15 cellular contexts compared by ENCODE assay signal in the genomic region with DNA sequence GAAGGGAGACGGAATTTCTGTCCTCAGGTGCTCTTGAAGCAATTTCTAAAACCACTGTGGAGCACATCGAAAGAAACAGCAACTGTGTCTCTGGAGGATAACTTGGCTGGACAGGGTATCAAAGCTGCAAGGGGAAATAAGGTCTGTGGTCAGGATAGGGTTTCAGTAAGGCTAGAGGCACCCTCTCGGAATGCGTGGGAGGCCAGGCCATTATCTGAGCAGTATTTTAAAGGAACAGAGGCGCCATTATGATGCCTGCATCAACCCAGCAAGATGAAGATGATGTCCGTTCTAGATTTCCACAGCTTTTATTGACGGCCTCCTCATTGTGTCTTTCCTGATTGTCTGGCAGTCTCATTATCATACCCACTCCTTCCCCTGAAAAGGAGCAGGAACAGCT.
A peak's percentile ranks its signal among the peaks of the same experiment; 100 is the strongest.
DNase-seq lines count a peak whose midpoint lies in the region; ATAC-seq and TF ChIP-seq lines count a peak whose summit lies in the region.
"Had no signal": no experiment of that assay in that cellular context is flagged by ENCODE, and none has a peak within 500 bp of the region (broad histone marks: within the 10 kb centered on the region; RNA-seq: fewer than 3 reads in every experiment).

No MANE protein-coding gene starts in this region.

- TF ChIP-seq CTCF in fibroblast of pulmonary artery (IDR thresholded peaks at IDR 0.05; ENCODE audit: low read length, missing control alignments): no peak
- no peak for TF ChIP-seq CTCF in lower lobe of right lung (IDR thresholded peaks at IDR 0.05)

- no peaks in the 10 kb centered on the region for H3K36me3 ChIP-seq in lower lobe of right lung
- H3K36me3 ChIP-seq: adrenal gland, SJSA1, WERI-Rb-1 had no signal

- H3K4me3 ChIP-seq in fibroblast of pulmonary artery (replicated peaks; ENCODE audit: low read depth, low read length) (no peak overlapping the region), lower lobe of right lung (no peak overlapping the region)
- H3K4me3 ChIP-seq: adrenal gland, psoas muscle, SJSA1 had no signal

- no peaks in the 10 kb centered on the region for H3K9me3 ChIP-seq in lower lobe of right lung
- H3K9me3 ChIP-seq: adrenal gland, psoas muscle, SJSA1 had no signal

- peak; percentile 83 for ATAC-seq in GM18868 (IDR thresholded peaks at IDR 0.05; ENCODE audit: unreplicated experiment)
- peak; percentile 71 for ATAC-seq in HG02852 (IDR thresholded peaks at IDR 0.05; ENCODE audit: unreplicated experiment)
- no peak for ATAC-seq in lower lobe of right lung
- ATAC-seq: psoas muscle had no signal

- DNase-seq in MV-4-11 (lab: John Stamatoyannopoulos, UW) (peak; percentile 72), fibroblast of pulmonary artery (ENCODE audit: low read depth) (peak; percentile 32), putamen (ENCODE audit: low spot score) (no peak), lower lobe of right lung (no peak), NCI-H187 (lab: John Stamatoyannopoulos, UW) (no peak), HK-2 (ENCODE audit: unreplicated experiment) (no peak)
- DNase-seq: adrenal gland; DMS153; NCI-H1417; psoas muscle; stimulated activated CD4-positive, alpha-beta T cell treated with anti-CD3 and anti-CD28 coated beads, Interleukin-2, amount 100 ng/mL, for 24 hours; WERI-Rb-1 had no signal

- intact Hi-C loops in lower lobe of right lung (cut with DNase I): no loop called here

- no peaks in the 10 kb centered on the region for H3K27me3 ChIP-seq in lower lobe of right lung (ENCODE audit: low read depth)
- H3K27me3 ChIP-seq: adrenal gland, SJSA1 had no signal

- no peak overlapping the region for H3K27ac ChIP-seq in lower lobe of right lung
- H3K27ac ChIP-seq: adrenal gland, psoas muscle, SJSA1, WERI-Rb-1 had no signal

- H3K4me1 ChIP-seq in lower lobe of right lung: no peaks in the 10 kb centered on the region
- H3K4me1 ChIP-seq: adrenal gland, psoas muscle, SJSA1 had no signal

Comparison
In these comparisons a context has a peak if more than half of its experiments do, and no peak if none do; other contexts are left out.
1. ATAC-seq: peak in GM18868 (single experiment) and HG02852 (single experiment); none in lower lobe of right lung (0 of 2).
2. DNase-seq: peak in MV-4-11 (single experiment) and fibroblast of pulmonary artery (single experiment); none in putamen (single experiment), lower lobe of right lung (single experiment), NCI-H187 (0 of 2) and HK-2 (single experiment).